In genomic region chr17:50221500-50222480, GRCh38 we compare ENCODE assay signal across 8 cellular contexts. TPM values are rescaled to one million over a fixed set of nuclear protein-coding genes. Genes with fewer than 3 reads are reported as not detected.
A peak's percentile ranks its signal among the peaks of the same experiment; 100 is the strongest.
DNase-seq lines count a peak whose midpoint lies in the region; ATAC-seq and TF ChIP-seq lines count a peak whose summit lies in the region.

No MANE protein-coding gene starts in this region.

- DNase-seq in GM10248 (ENCODE audit: extremely low spot score) (peak; percentile 35), PC-9 (peak in 1 of 2 experiments; percentile 33), fibroblast of gingiva (ENCODE audit: low read depth) (peak; percentile 85), sciatic nerve (ENCODE audit: low spot score) (no peak), superior temporal gyrus (ENCODE audit: extremely low spot score) (no peak)
- DNase-seq in activated CD4-positive, alpha-beta T cell treated with anti-CD3 and anti-CD28 coated beads for 48 hours, result no peak

- 0 out of 2 replicates have a peak overlapping the region, but pooled peaks have one; percentile 5 for H3K4me2 ChIP-seq in PC-9

- TF ChIP-seq CTCF in GM10248 (IDR thresholded peaks at IDR 0.05; ENCODE audit: control extremely low read depth, extremely low read depth, low read depth, missing control alignments) (no peak), PC-9 (conservative IDR thresholded peaks at IDR 0.05) (no peak)

- peaks cover 5% of the 10 kb centered on the region; the same call in 1 of the 2 replicates for H3K9me3 ChIP-seq in PC-9 (ENCODE audit: insufficient read depth, low read depth)

- 0 out of 2 replicates have a peak, but pooled peaks cover 3% of the 10 kb centered on the region for H3K27me3 ChIP-seq in PC-9 (ENCODE audit: insufficient read depth, low read depth)

- ATAC-seq in sciatic nerve, result peak; percentile 78
- ATAC-seq in HG03442 (IDR thresholded peaks at IDR 0.05; ENCODE audit: unreplicated experiment), result no peak
- no peak for ATAC-seq in GM21529 (IDR thresholded peaks at IDR 0.05; ENCODE audit: unreplicated experiment)

- POLR2A ChIA-PET in GM10248 (lab: Yijun Ruan, JAX), result no interaction called here
- POLR2A ChIA-PET in PC-9 (lab: Charles Lee; ENCODE audit: unreplicated experiment), result no interaction called here

- H3F3A ChIP-seq in PC-9 (ENCODE audit: insufficient read depth, low read depth), result peaks cover 29% of the 10 kb centered on the region

- no peak overlapping the region for H3K4me3 ChIP-seq in PC-9

- peaks cover 39% of the 10 kb centered on the region for H3K4me1 ChIP-seq in PC-9 (replicated peaks; ENCODE audit: insufficient read depth)

- no peak overlapping the region for H2AFZ ChIP-seq in PC-9

- H3K79me2 ChIP-seq in PC-9 (ENCODE audit: low read depth), result no peaks in the 10 kb centered on the region

- no TSS peak for BruUV-seq in PC-9 (replicated peaks; lab: Mats Ljungman, UMichigan)

- no peaks in the 10 kb centered on the region for H4K20me1 ChIP-seq in PC-9 (ENCODE audit: insufficient read depth)

- no peak overlapping the region for H3K27ac ChIP-seq in PC-9

- CTCF ChIA-PET in GM10248 (lab: Yijun Ruan, JAX), result interaction anchor here (1.0 to 15.2 kb wide), 4 partner anchors 9 to 48 kb away, joined by 3 to 196 read pairs (median 8); partner anchors contain the start of gene COL1A1
- CTCF ChIA-PET in PC-9 (lab: Charles Lee), result no interaction called here

- H3K36me3 ChIP-seq in PC-9 (ENCODE audit: low read depth), result no peaks in the 10 kb centered on the region

- intact Hi-C loops in PC-9 (cut with micrococcal nuclease; ENCODE audit: unreplicated experiment), result no loop called here
- intact Hi-C loops in sciatic nerve (cut with DNase I), result no loop called here

- no peaks in the 10 kb centered on the region for H3K9me2 ChIP-seq in PC-9 (ENCODE audit: insufficient read depth)

RNA-seq across cellular contexts. Expression of gene COL1A1, which starts 20.4 kb away (rescaled TPM):
- total RNA-seq in PC-9 (2021), result 20.7 and 29.5 TPM in 2 replicates
- total RNA-seq in sciatic nerve, result 262 TPM

RNA-seq across cellular contexts. Expression of gene TMEM92, which starts 52.5 kb away (rescaled TPM):
- 12.9 and 16.6 TPM in 2 replicates for total RNA-seq in PC-9 (2021)
- total RNA-seq in sciatic nerve, result 0.53 TPM

RNA-seq across cellular contexts. Expression of gene SGCA, which starts 56.0 kb away (rescaled TPM):
- not detected in 2 replicates for total RNA-seq in PC-9 (2021)
- 3.5 TPM for total RNA-seq in sciatic nerve

Comparison
In these comparisons a context has a peak if more than half of its experiments do, and no peak if none do; other contexts are left out.
1. DNase-seq: peak in GM10248 (single experiment) and fibroblast of gingiva (single experiment); none in sciatic nerve (single experiment), superior temporal gyrus (single experiment) and activated CD4-positive, alpha-beta T cell treated with anti-CD3 and anti-CD28 coated beads for 48 hours (single experiment).